Comparison of ENCODE assay signal across 1 cellular context in the genomic region with DNA sequence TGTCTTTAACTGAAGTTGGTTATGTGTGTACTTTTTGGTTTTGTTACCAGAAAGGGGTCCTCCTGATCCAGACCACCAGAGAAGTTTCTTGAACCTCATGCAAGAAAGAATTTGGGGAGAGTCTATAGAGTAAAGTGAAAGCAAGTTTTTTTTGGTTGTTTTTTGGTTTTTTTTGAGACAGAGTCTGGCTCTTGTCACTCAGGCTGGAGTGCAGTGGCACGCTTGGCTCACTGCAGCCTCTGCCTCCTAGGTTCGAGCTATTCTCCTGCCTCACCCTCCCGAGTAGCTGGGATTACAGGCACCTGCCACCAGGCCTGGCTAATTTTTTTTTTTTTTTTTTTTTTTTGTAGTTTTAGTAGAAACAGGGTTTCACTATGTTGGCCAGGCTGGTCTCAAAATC.
TF ChIP-seq lines count a peak whose summit lies in the region.

No MANE protein-coding gene starts in this region.

TF ChIP-seq in HEK293, 187 proteins besides CTCF, POLR2A, EP300 and RAD21:
- TF ChIP-seq ZNF362 (tag by site-specific recombination; IDR thresholded peaks at IDR 0.05), result 0 out of 2 replicates have a peak, but pooled peaks have one; percentile 57
